Comparison of ENCODE assay signal across 11 cellular contexts in the genomic region with DNA sequence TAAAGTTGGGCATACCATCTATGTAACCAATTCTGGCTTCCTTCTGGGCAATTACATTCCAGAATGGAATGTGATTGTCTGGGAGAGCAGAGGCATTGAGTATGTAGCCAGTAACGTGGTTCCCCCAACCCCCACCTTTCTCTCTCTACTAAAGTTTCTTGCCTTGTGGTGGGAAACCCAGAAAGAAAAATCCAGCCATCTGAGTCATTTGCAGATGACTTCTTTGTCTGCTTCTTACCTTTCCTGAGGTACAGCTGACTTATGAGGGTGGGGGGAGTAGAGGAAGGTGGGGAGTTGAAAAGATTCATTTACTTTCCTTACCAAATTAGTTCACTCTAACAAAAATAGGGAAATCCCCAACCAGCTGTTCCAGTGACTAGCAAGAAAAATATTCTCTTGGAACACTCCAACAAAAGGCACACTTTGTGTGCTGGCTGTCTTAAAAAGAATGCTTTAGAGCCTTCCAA.
DNase-seq lines count a peak whose midpoint lies in the region; ATAC-seq and TF ChIP-seq lines count a peak whose summit lies in the region.
"Had no signal": no experiment of that assay in that cellular context is flagged by ENCODE, and none has a peak within 500 bp of the region (broad histone marks: within the 10 kb centered on the region; RNA-seq: fewer than 3 reads in every experiment).

No MANE protein-coding gene starts in this region.

- no peaks in the 10 kb centered on the region for H3K4me1 Mint-ChIP-seq in activated CD4-positive, alpha-beta T cell treated with anti-CD3 and anti-CD28 coated beads, Interleukin-2, amount 10 ng/mL, durations not matched to agents 24 days and 14 days

- no peak overlapping the region for H2AFZ ChIP-seq in PC-3 (ENCODE audit: low read length)

- H3K27me3 ChIP-seq in PC-3 (ENCODE audit: low read length), result no peaks in the 10 kb centered on the region

- peaks cover 26% of the 10 kb centered on the region for H3F3A ChIP-seq in PC-3 (ENCODE audit: low read length, unreplicated experiment)

- H3K9ac ChIP-seq in PC-3 (ENCODE audit: low read length), result peak overlapping the region; percentile 83

- H3K79me2 ChIP-seq in PC-3 (ENCODE audit: low read length), result no peaks in the 10 kb centered on the region

- ATAC-seq in PC-3 (peak; percentile 60), GM21526 (IDR thresholded peaks at IDR 0.05; ENCODE audit: low FRiP score, unreplicated experiment) (no peak), HG03457 (IDR thresholded peaks at IDR 0.05; ENCODE audit: unreplicated experiment) (no peak)
- ATAC-seq: K562 had no signal

- H4K20me1 ChIP-seq in PC-3 (ENCODE audit: low read length), result no peaks in the 10 kb centered on the region

- H3K4me2 ChIP-seq in PC-3 (ENCODE audit: low read length), result peak overlapping the region; percentile 74

- peak overlapping the region; percentile 22; the same call in 1 of the 2 replicates for H3K4me3 ChIP-seq in PC-3 (ENCODE audit: low read length)
- no peak overlapping the region for H3K4me3 ChIP-seq in epithelial cell of esophagus (ENCODE audit: low read length)
- H3K4me3 ChIP-seq: K562 had no signal

- peaks cover 2% of the 10 kb centered on the region; the same call in 1 of the 2 replicates for H3K36me3 ChIP-seq in PC-3 (ENCODE audit: low read depth, low read length)

- intact Hi-C loops in PC-3 (cut with micrococcal nuclease), result loop anchor here (1.0 kb wide), 2 partner anchors 8 to 97 kb away; no protein-coding TSS in a partner anchor
- intact Hi-C loops in activated CD4-positive, alpha-beta T cell treated with anti-CD3 and anti-CD28 coated beads, Interleukin-2, amount 10 ng/mL, durations not matched to agents 24 days and 14 days (cut with micrococcal nuclease), result no loop called here

- H3K4me3 Mint-ChIP-seq in activated CD4-positive, alpha-beta T cell treated with anti-CD3 and anti-CD28 coated beads, Interleukin-2, amount 10 ng/mL, durations not matched to agents 24 days and 14 days, result no peak overlapping the region

- H3K9me2 ChIP-seq in PC-3 (replicated peaks; ENCODE audit: low read length), result no peaks in the 10 kb centered on the region

- no peak for TF ChIP-seq CTCF in PC-3 (conservative IDR thresholded peaks at IDR 0.05; ENCODE audit: low read depth, low read length)
- no peak for TF ChIP-seq CTCF in epithelial cell of esophagus (IDR thresholded peaks at IDR 0.05; ENCODE audit: insufficient read depth, low read depth, low read length, missing control alignments)

- peaks cover 50% of the 10 kb centered on the region for H3K4me1 ChIP-seq in PC-3 (ENCODE audit: insufficient read depth, low read length)

- peaks cover 10% of the 10 kb centered on the region for H3K27me3 Mint-ChIP-seq in activated CD4-positive, alpha-beta T cell treated with anti-CD3 and anti-CD28 coated beads, Interleukin-2, amount 10 ng/mL, durations not matched to agents 24 days and 14 days

- H3K9me3 Mint-ChIP-seq in activated CD4-positive, alpha-beta T cell treated with anti-CD3 and anti-CD28 coated beads, Interleukin-2, amount 10 ng/mL, durations not matched to agents 24 days and 14 days, result peaks cover 2% of the 10 kb centered on the region

- peak overlapping the region; percentile 96 for H3K27ac ChIP-seq in PC-3 (ENCODE audit: low read length)

- in situ Hi-C loops in Caki2 (cut with HindIII; ENCODE audit: low pct_unique_long_range_greater_than_20kb, low sequenced_read_pairs), result no loop called here

- H3K9me3 ChIP-seq in PC-3 (ENCODE audit: low read length), result no peaks in the 10 kb centered on the region

- CTCF ChIA-PET in PC-3 (lab: Charles Lee), result interaction anchor here (0.6 kb wide), 1 partner anchor 115 kb away, joined by 11 read pairs; no protein-coding TSS in a partner anchor

- DNase-seq in Caki2 (ENCODE audit: low read depth) (peak; percentile 85), PC-3 (peak; percentile 99), epithelial cell of esophagus (ENCODE audit: low read depth) (peak; percentile 95), myocyte (ENCODE audit: low read depth) (peak; percentile 83), NCI-H1436 treated with DMSO at 0.1 percent for 48 hours (lab: John Stamatoyannopoulos, UW) (no peak)
- no peak for DNase-seq in activated CD4-positive, alpha-beta T cell treated with anti-CD3 and anti-CD28 coated beads, Interleukin-2, amount 10 ng/mL, durations not matched to agents 24 days and 14 days
- DNase-seq: COR-L47, NCI-H774 had no signal

- POLR2A ChIA-PET in PC-3 (lab: Charles Lee; ENCODE audit: unreplicated experiment), result interaction anchor here (0.7 to 1.6 kb wide), 3 partner anchors 17 to 143 kb away, joined by 3 to 6 read pairs (median 5); no protein-coding TSS in a partner anchor

- H3K27ac Mint-ChIP-seq in activated CD4-positive, alpha-beta T cell treated with anti-CD3 and anti-CD28 coated beads, Interleukin-2, amount 10 ng/mL, durations not matched to agents 24 days and 14 days, result no peak overlapping the region

- no TSS peak for BruUV-seq in PC-3 (replicated peaks; lab: Mats Ljungman, UMichigan)

- no peaks in the 10 kb centered on the region for H3K36me3 Mint-ChIP-seq in activated CD4-positive, alpha-beta T cell treated with anti-CD3 and anti-CD28 coated beads, Interleukin-2, amount 10 ng/mL, durations not matched to agents 24 days and 14 days (ENCODE audit: low read depth)

Comparison
In these comparisons a context has a peak if more than half of its experiments do, and no peak if none do; other contexts are left out.
1. DNase-seq: peak in Caki2 (single experiment), PC-3 (single experiment), epithelial cell of esophagus (single experiment) and myocyte (single experiment); none in NCI-H1436 treated with DMSO at 0.1 percent for 48 hours (single experiment) and activated CD4-positive, alpha-beta T cell treated with anti-CD3 and anti-CD28 coated beads, Interleukin-2, amount 10 ng/mL, durations not matched to agents 24 days and 14 days (single experiment).